In the genomic region with DNA sequence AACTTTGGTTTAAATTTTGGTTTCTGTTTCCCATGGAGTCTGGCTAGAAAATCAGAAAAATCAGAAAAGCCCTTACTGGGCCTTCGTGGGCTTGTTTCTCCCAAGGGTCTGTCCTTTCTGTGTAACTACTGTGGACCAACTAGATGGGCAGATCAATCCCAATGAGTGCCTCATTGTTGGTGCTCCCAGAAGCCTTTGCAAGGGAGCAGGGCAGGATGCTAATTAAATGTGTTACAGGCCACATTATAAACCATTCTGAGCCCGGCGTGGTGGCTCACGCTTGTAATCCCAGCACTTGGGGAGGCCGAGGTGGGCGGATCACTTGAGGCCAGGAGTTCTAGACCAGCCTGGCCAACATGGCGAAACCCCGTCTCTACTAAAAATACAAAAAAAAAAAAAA, we compare ENCODE assay signal across 8 cellular contexts. TPM values are rescaled to one million over a fixed set of nuclear protein-coding genes. Genes with fewer than 3 reads are reported as not detected.
DNase-seq lines count a peak whose midpoint lies in the region; ATAC-seq and TF ChIP-seq lines count a peak whose summit lies in the region.
"Not testable (repeated sequence)": the region's sequence is repeated elsewhere in the genome, so short reads cannot be mapped to it uniquely, and the experiment has no call there.

No MANE protein-coding gene starts in this region.

- H3K9ac ChIP-seq in OCI-LY1 (ENCODE audit: low read length) (peak overlapping the region; percentile 99), fibroblast of lung (ENCODE audit: insufficient read depth, low read length) (peak overlapping the region; percentile 80)

- in situ Hi-C loops in HAP-1 (cut with MboI; ENCODE audit: low sequenced_read_pairs); astrocyte of the cerebellum (cut with HindIII; ENCODE audit: low sequenced_read_pairs): not testable (repeated sequence)

- POLR2A ChIA-PET in activated CD4-positive, alpha-beta T cell treated with anti-CD3 and anti-CD28 coated beads for 36 hours (lab: Charles Lee): not testable (repeated sequence)

- H3K27me3 Mint-ChIP-seq in activated CD4-positive, alpha-beta T cell treated with anti-CD3 and anti-CD28 coated beads for 36 hours; stimulated activated memory B cell treated with anti-CD40 and anti-IgM and Interleukin-4, amounts not matched to agents 10 μg/mL and 1 μg/mL and 100 μg/mL, for 72 hours: not testable (repeated sequence)

- 98 to 100% methylated on average over 1 to 5 of the region's 8 CpGs for WGBS in mesodermal cell (ENCODE audit: insufficient coverage in 2 of 2), 2 experiments

- H3K4me3 ChIP-seq in BE2C (ENCODE audit: low read depth, low read length) (peak overlapping the region; percentile 100), HAP-1 (peak overlapping the region; percentile 91), OCI-LY1 (ENCODE audit: low read depth, low read length, poor library complexity, severe bottlenecking) (peak overlapping the region; percentile 98), astrocyte of the cerebellum (ENCODE audit: low read depth, low read length) (peak overlapping the region; percentile 95), fibroblast of lung (replicated peaks in 1 of 4; ENCODE audit: control extremely low read depth in 1 of 4, insufficient read depth in 1 of 4, low read depth in 3 of 4, low read length in 4 of 4) (peak overlapping the region; percentile 81 to 92 (median 86)), mesodermal cell (ENCODE audit: extremely low read depth, insufficient read depth, low read length, poor library complexity, severe bottlenecking) (peak overlapping the region; percentile 90)

- peak overlapping the region; percentile 44 for H3K27ac ChIP-seq in OCI-LY1 (ENCODE audit: low read depth, low read length, poor library complexity, severe bottlenecking)
- peak overlapping the region; percentile 67 for H3K27ac ChIP-seq in fibroblast of lung (ENCODE audit: insufficient read depth, low read length)
- not testable (repeated sequence) for H3K27ac ChIP-seq in mesodermal cell (ENCODE audit: low read depth, low read length, severe bottlenecking)

- H3K9me3 ChIP-seq in BE2C; HAP-1; OCI-LY1 (ENCODE audit: low read length); fibroblast of lung (ENCODE audit: control insufficient read depth, insufficient read depth, low read depth, low read length); mesodermal cell (ENCODE audit: control insufficient read depth, low read length): not testable (repeated sequence)

- H3K4me2 ChIP-seq in OCI-LY1 (ENCODE audit: low read length) (peak overlapping the region; percentile 84), fibroblast of lung (ENCODE audit: extremely low read depth, insufficient read depth, low read length) (peak overlapping the region; percentile 99)

- H3K36me3 ChIP-seq in BE2C; fibroblast of lung (ENCODE audit: control insufficient read depth, insufficient read depth, low read length): not testable (repeated sequence)
- H3K36me3 ChIP-seq in HAP-1 (replicated peaks): peaks cover 11% of the 10 kb centered on the region
- peaks cover 22% of the 10 kb centered on the region for H3K36me3 ChIP-seq in OCI-LY1 (ENCODE audit: insufficient read depth, low read length)
- peaks cover 25% of the 10 kb centered on the region for H3K36me3 ChIP-seq in mesodermal cell (ENCODE audit: control insufficient read depth, insufficient read depth, low read length)

- not testable (repeated sequence) for H3K4me1 ChIP-seq in BE2C; mesodermal cell (ENCODE audit: control insufficient read depth, insufficient read depth, low read length, poor library complexity, severe bottlenecking)
- H3K4me1 ChIP-seq in HAP-1 (peaks cover 20% of the 10 kb centered on the region), OCI-LY1 (ENCODE audit: insufficient read depth, low read length, severe bottlenecking) (peaks cover 39% of the 10 kb centered on the region), fibroblast of lung (ENCODE audit: control insufficient read depth, extremely low read depth, insufficient read depth, low read length) (peaks cover 11% of the 10 kb centered on the region)

- H3K4me1 Mint-ChIP-seq in activated CD4-positive, alpha-beta T cell treated with anti-CD3 and anti-CD28 coated beads for 36 hours: peaks cover 34% of the 10 kb centered on the region
- peaks cover 12% of the 10 kb centered on the region for H3K4me1 Mint-ChIP-seq in stimulated activated memory B cell treated with anti-CD40 and anti-IgM and Interleukin-4, amounts not matched to agents 10 μg/mL and 1 μg/mL and 100 μg/mL, for 72 hours

- H3K27ac Mint-ChIP-seq in activated CD4-positive, alpha-beta T cell treated with anti-CD3 and anti-CD28 coated beads for 36 hours: peak overlapping the region; percentile 85
- H3K27ac Mint-ChIP-seq in stimulated activated memory B cell treated with anti-CD40 and anti-IgM and Interleukin-4, amounts not matched to agents 10 μg/mL and 1 μg/mL and 100 μg/mL, for 72 hours: not testable (repeated sequence)

- H3K27me3 ChIP-seq in BE2C; HAP-1 (ENCODE audit: low read depth); OCI-LY1 (ENCODE audit: insufficient read depth, low read length); fibroblast of lung (ENCODE audit: control insufficient read depth, insufficient read depth, low read length): not testable (repeated sequence)

- CTCF ChIA-PET in activated CD4-positive, alpha-beta T cell treated with anti-CD3 and anti-CD28 coated beads for 36 hours (lab: Charles Lee): interaction anchor here (0.8 kb wide), 1 partner anchor 410 kb away, joined by 4 read pairs; no protein-coding TSS in a partner anchor

- not testable (repeated sequence) for H2AFZ ChIP-seq in OCI-LY1 (ENCODE audit: low read length)
- H2AFZ ChIP-seq in fibroblast of lung (ENCODE audit: low read length): peak overlapping the region; percentile 78

- H3K79me2 ChIP-seq in OCI-LY1 (ENCODE audit: insufficient read depth, low read length): peaks cover 58% of the 10 kb centered on the region
- H3K79me2 ChIP-seq in fibroblast of lung (ENCODE audit: control insufficient read depth, insufficient read depth, low read length): peaks cover 59% of the 10 kb centered on the region

- peaks cover 40% of the 10 kb centered on the region for H3K36me3 Mint-ChIP-seq in activated CD4-positive, alpha-beta T cell treated with anti-CD3 and anti-CD28 coated beads for 36 hours (ENCODE audit: low read depth)
- H3K36me3 Mint-ChIP-seq in stimulated activated memory B cell treated with anti-CD40 and anti-IgM and Interleukin-4, amounts not matched to agents 10 μg/mL and 1 μg/mL and 100 μg/mL, for 72 hours: not testable (repeated sequence)

- not testable (repeated sequence) for H3K9me3 Mint-ChIP-seq in activated CD4-positive, alpha-beta T cell treated with anti-CD3 and anti-CD28 coated beads for 36 hours (ENCODE audit: low read depth); stimulated activated memory B cell treated with anti-CD40 and anti-IgM and Interleukin-4, amounts not matched to agents 10 μg/mL and 1 μg/mL and 100 μg/mL, for 72 hours

- H4K20me1 ChIP-seq in OCI-LY1 (ENCODE audit: insufficient read depth, low read length); fibroblast of lung (ENCODE audit: control insufficient read depth, extremely low read depth, insufficient read depth, low read length): not testable (repeated sequence)

- TF ChIP-seq CTCF in BE2C (IDR thresholded peaks at IDR 0.05; ENCODE audit: low read depth, low read length); OCI-LY1 (IDR thresholded peaks at IDR 0.05; ENCODE audit: low read length); astrocyte of the cerebellum (IDR thresholded peaks at IDR 0.05; ENCODE audit: low read depth, low read length, missing control alignments); fibroblast of lung (conservative IDR thresholded peaks at IDR 0.05 in 1 of 2, IDR thresholded peaks at IDR 0.05 in 1 of 2; ENCODE audit: low read depth in 1 of 2, low read length in 2 of 2): not testable (repeated sequence)

- not testable (repeated sequence) for H3K9me2 ChIP-seq in OCI-LY1 (ENCODE audit: low read depth, low read length)

- peak overlapping the region; percentile 97 for H3K4me3 Mint-ChIP-seq in activated CD4-positive, alpha-beta T cell treated with anti-CD3 and anti-CD28 coated beads for 36 hours
- H3K4me3 Mint-ChIP-seq in stimulated activated memory B cell treated with anti-CD40 and anti-IgM and Interleukin-4, amounts not matched to agents 10 μg/mL and 1 μg/mL and 100 μg/mL, for 72 hours: peak overlapping the region; percentile 93

- H3F3A ChIP-seq in OCI-LY1 (ENCODE audit: insufficient read depth, low read length): not testable (repeated sequence)

- not testable (repeated sequence) for DNase-seq in BE2C; activated CD4-positive, alpha-beta T cell treated with anti-CD3 and anti-CD28 coated beads for 36 hours; astrocyte of the cerebellum (ENCODE audit: low read depth); fibroblast of lung (ENCODE audit: low read depth in 2 of 2)
- peak in 1 of 2 experiments; percentile 21 for DNase-seq in HAP-1 (ENCODE audit: low spot score in 2 of 2)

- intact Hi-C loops in activated CD4-positive, alpha-beta T cell treated with anti-CD3 and anti-CD28 coated beads for 36 hours (cut with DNase I, micrococcal nuclease): loop anchor here (5.0 kb wide), 7 partner anchors 87 to 1018 kb away; a partner anchor contains a TSS

- ATAC-seq in activated CD4-positive, alpha-beta T cell treated with anti-CD3 and anti-CD28 coated beads for 36 hours; stimulated activated memory B cell treated with anti-CD40 and anti-IgM and Interleukin-4, amounts not matched to agents 10 μg/mL and 1 μg/mL and 100 μg/mL, for 72 hours: not testable (repeated sequence)

RNA-seq across cellular contexts. Expression of a gene that starts 1.4 kb away (rescaled TPM):
- polyA plus RNA-seq in BE2C (2012; ENCODE audit: insufficient read depth, insufficient read length, low read depth): 3.2 TPM
- total RNA-seq in activated CD4-positive, alpha-beta T cell treated with anti-CD3 and anti-CD28 coated beads for 36 hours: 10 to 100 TPM; 63.9 to 66.1 TPM
- total RNA-seq in fibroblast of lung: 6.2 and 14.2 TPM in 2 replicates
- polyA plus RNA-seq in fibroblast of lung: 21.9 and 56.1 TPM in 2 replicates
- polyA plus RNA-seq in fibroblast of lung (2012): 10.7 and 31.3 TPM in 2 replicates
- polyA minus RNA-seq in fibroblast of lung (ENCODE audit: low replicate concordance): 3.9 and 5.2 TPM in 2 replicates
- 38.8 TPM for polyA plus RNA-seq in mesodermal cell (2013, experiment 1 of 2)
- polyA plus RNA-seq in mesodermal cell (2013, experiment 2 of 2): 44.7 TPM
